Comparison of ENCODE assay signal across 17 cellular contexts in the genomic region with DNA sequence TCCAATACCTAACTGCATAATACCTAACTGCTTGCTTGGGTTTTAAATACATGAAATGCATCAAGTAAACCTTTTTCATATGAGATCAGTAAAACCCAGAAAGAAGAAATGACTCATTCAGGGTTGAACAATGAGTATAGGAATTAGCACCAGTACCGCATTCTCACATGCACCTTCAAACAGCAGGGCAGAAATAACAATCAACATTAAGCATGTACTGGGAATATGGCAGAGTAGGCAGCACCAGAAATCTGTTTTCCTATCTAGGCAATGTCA.
DNase-seq lines count a peak whose midpoint lies in the region; ATAC-seq and TF ChIP-seq lines count a peak whose summit lies in the region.
"Had no signal": no experiment of that assay in that cellular context is flagged by ENCODE, and none has a peak within 500 bp of the region (broad histone marks: within the 10 kb centered on the region; RNA-seq: fewer than 3 reads in every experiment).

No MANE protein-coding gene starts in this region.

- ATAC-seq in GM19035 (IDR thresholded peaks at IDR 0.05; ENCODE audit: unreplicated experiment) (peak; percentile 92), GM21786 (IDR thresholded peaks at IDR 0.05; ENCODE audit: unreplicated experiment) (peak; percentile 89), HG03095 (IDR thresholded peaks at IDR 0.05; ENCODE audit: unreplicated experiment) (peak; percentile 55)
- ATAC-seq: Right ventricle myocardium inferior had no signal

- H3K27ac ChIP-seq in vagina = no peak overlapping the region
- H3K27ac ChIP-seq: 22Rv1, neutrophil, thoracic aorta had no signal

- H3K9me3 ChIP-seq in vagina = no peaks in the 10 kb centered on the region
- H3K9me3 ChIP-seq: neutrophil had no signal

- 86 to 93% methylated on average over 1 of the region's 1 CpG for WGBS in lower leg skin, 2 donors

- no peaks in the 10 kb centered on the region for H3K36me3 ChIP-seq in GM06990 (ENCODE audit: control insufficient read depth, insufficient read depth, low read length)
- no peaks in the 10 kb centered on the region for H3K36me3 ChIP-seq in vagina
- H3K36me3 ChIP-seq: neutrophil, thoracic aorta had no signal

- H3K27me3 ChIP-seq in GM06990 (replicated peaks; ENCODE audit: control insufficient read depth, insufficient read depth, low read length) = no peaks in the 10 kb centered on the region
- H3K27me3 ChIP-seq in vagina = no peaks in the 10 kb centered on the region
- H3K27me3 ChIP-seq: neutrophil had no signal

- no peaks in the 10 kb centered on the region for H3K4me1 ChIP-seq in vagina

- no peak overlapping the region for H3K4me3 ChIP-seq in GM06990 (replicated peaks; ENCODE audit: low read depth, low read length)
- H3K4me3 ChIP-seq in vagina = no peak overlapping the region
- H3K4me3 ChIP-seq in lower leg skin (ENCODE audit: low read depth, poor library complexity, severe bottlenecking) = no peak overlapping the region
- H3K4me3 ChIP-seq: lung, thoracic aorta had no signal

- TF ChIP-seq POLR2A in vagina (IDR thresholded peaks at IDR 0.05) (no peak), lower leg skin (IDR thresholded peaks at IDR 0.05) (no peak)

- intact Hi-C loops in vagina (cut with DNase I) (no loop called here), lower leg skin (cut with DNase I; ENCODE audit: low total_unique reads) (no loop called here)

- TF ChIP-seq CTCF in GM06990 (IDR thresholded peaks at IDR 0.05; ENCODE audit: insufficient read depth, low read length, poor library complexity, severe bottlenecking) (no peak), vagina (IDR thresholded peaks at IDR 0.05) (no peak), lower leg skin (IDR thresholded peaks at IDR 0.05) (no peak)

- DNase-seq in GM06990 (ENCODE audit: extremely low read depth, insufficient read length) (peak; percentile 14), D341Med (ENCODE audit: low spot score) (no peak), vagina (ENCODE audit: extremely low spot score in 2 of 2) (no peak), lower leg skin (ENCODE audit: low spot score in 2 of 2) (no peak)
- DNase-seq in activated effector memory CD4-positive, alpha-beta T cell treated with anti-CD3 and anti-CD28 coated beads, Interleukin-2, amount 50 U/mL, for 16 hours = no peak
- DNase-seq: activated CD4-positive, alpha-beta T cell treated with anti-CD3 and anti-CD28 coated beads, Interleukin-2, amount 10 ng/mL, durations not matched to agents 24 days and 14 days; aorta; cortex of kidney; NCI-H2081 treated with DMSO at 0.1 percent for 48 hours had no signal
